8 cellular contexts compared by ENCODE assay signal in genomic region chr1:32981003-32981909, GRCh38. TPM values are rescaled to one million over a fixed set of nuclear protein-coding genes. Genes with fewer than 3 reads are reported as not detected.
DNase-seq lines count a peak whose midpoint lies in the region; ATAC-seq, FAIRE-seq and TF ChIP-seq lines count a peak whose summit lies in the region.

No MANE protein-coding gene starts in this region.

- peak overlapping the region; percentile 3 for H3K4me2 ChIP-seq in parathyroid adenoma (ENCODE audit: low read length)

- H3K4me1 Mint-ChIP-seq in activated CD4-positive, alpha-beta memory T cell treated with anti-CD3 and anti-CD28 coated beads, Interleukin-2, amount 10 ng/mL, durations not matched to agents 7 days and 5 days = peaks cover 67% of the 10 kb centered on the region

- H3K9me3 ChIP-seq in parathyroid adenoma (ENCODE audit: control insufficient read depth, low read length) = no peaks in the 10 kb centered on the region
- H3K9me3 ChIP-seq in uterus = no peaks in the 10 kb centered on the region

- no peaks in the 10 kb centered on the region for H3K9me3 Mint-ChIP-seq in activated CD4-positive, alpha-beta memory T cell treated with anti-CD3 and anti-CD28 coated beads, Interleukin-2, amount 10 ng/mL, durations not matched to agents 7 days and 5 days

- H2AFZ ChIP-seq in parathyroid adenoma = no peak overlapping the region

- TF ChIP-seq POLR2A in GM12891 (IDR thresholded peaks at IDR 0.05; ENCODE audit: low read depth, low read length) (peak; percentile 77), erythroblast (IDR thresholded peaks at IDR 0.05; ENCODE audit: low read length) (peak; percentile 22), uterus (IDR thresholded peaks at IDR 0.05) (peak in 1 of 2 donors; percentile 23)

- CTCF ChIA-PET in activated CD4-positive, alpha-beta memory T cell treated with anti-CD3 and anti-CD28 coated beads, Interleukin-2, amount 10 ng/mL, durations not matched to agents 7 days and 5 days (lab: Charles Lee) = interaction anchor here (0.7 to 1.5 kb wide), 9 partner anchors 8 to 146 kb away, joined by 3 to 10 read pairs (median 5); partner anchors contain the start of gene RNF19B

- H3K36me3 Mint-ChIP-seq in activated CD4-positive, alpha-beta memory T cell treated with anti-CD3 and anti-CD28 coated beads, Interleukin-2, amount 10 ng/mL, durations not matched to agents 7 days and 5 days (ENCODE audit: low read depth) = peaks cover 3% of the 10 kb centered on the region

- intact Hi-C loops in uterus (cut with DNase I; ENCODE audit: low total_unique reads) = no loop called here

- H3K79me2 ChIP-seq in parathyroid adenoma = no peaks in the 10 kb centered on the region

- no peak overlapping the region for H3K9ac ChIP-seq in parathyroid adenoma

- peak overlapping the region; percentile 51 for H3K27ac ChIP-seq in parathyroid adenoma
- H3K27ac ChIP-seq in uterus = peak overlapping the region; percentile 38 to 65

- ATAC-seq in HG02571 (IDR thresholded peaks at IDR 0.05; ENCODE audit: unreplicated experiment) = peak; percentile 87

- FAIRE-seq in GM12891 (lab: Jason Lieb, UNC) = peak; percentile 91

- H3K4me3 Mint-ChIP-seq in activated CD4-positive, alpha-beta memory T cell treated with anti-CD3 and anti-CD28 coated beads, Interleukin-2, amount 10 ng/mL, durations not matched to agents 7 days and 5 days = peak overlapping the region; percentile 56

- H3K36me3 ChIP-seq in parathyroid adenoma (ENCODE audit: control insufficient read depth, insufficient read depth, low read length) (no peaks in the 10 kb centered on the region), uterus (no peaks in the 10 kb centered on the region)

- POLR2A ChIA-PET in activated CD4-positive, alpha-beta memory T cell treated with anti-CD3 and anti-CD28 coated beads, Interleukin-2, amount 10 ng/mL, durations not matched to agents 7 days and 5 days (lab: Charles Lee) = interaction anchor here (0.6 to 2.8 kb wide), 16 partner anchors 8 to 164 kb away, joined by 3 to 46 read pairs (median 6); partner anchors contain the start of genes RNF19B and S100PBP

- peak overlapping the region; percentile 6 for H3K4me3 ChIP-seq in parathyroid adenoma (ENCODE audit: low read depth, low read length)
- H3K4me3 ChIP-seq in uterus = no peak overlapping the region

- TF ChIP-seq CTCF in parathyroid adenoma (IDR thresholded peaks at IDR 0.05) = no peak
- TF ChIP-seq CTCF in uterus (IDR thresholded peaks at IDR 0.05) = no peak

- no peaks in the 10 kb centered on the region for H3K27me3 Mint-ChIP-seq in activated CD4-positive, alpha-beta memory T cell treated with anti-CD3 and anti-CD28 coated beads, Interleukin-2, amount 10 ng/mL, durations not matched to agents 7 days and 5 days

- DNase-seq in GM12891 (ENCODE audit: insufficient read length, low spot score) (peak; percentile 63), MV-4-11 (lab: John Stamatoyannopoulos, UW) (peak; percentile 99), erythroblast (lab: John Stamatoyannopoulos, UW) (no peak), uterus (peak in 1 of 2 donors; percentile 37), GOT3 (lab: John Stamatoyannopoulos, UW) (no peak)
- DNase-seq in activated CD4-positive, alpha-beta memory T cell treated with anti-CD3 and anti-CD28 coated beads, Interleukin-2, amount 10 ng/mL, durations not matched to agents 7 days and 5 days = peak; percentile 73

- H3K27me3 ChIP-seq in parathyroid adenoma (ENCODE audit: control insufficient read depth, insufficient read depth, low read length) = no peaks in the 10 kb centered on the region
- no peaks in the 10 kb centered on the region for H3K27me3 ChIP-seq in uterus

- H3K4me1 ChIP-seq in parathyroid adenoma (no peaks in the 10 kb centered on the region), uterus (no peaks in the 10 kb centered on the region)

- peak overlapping the region; percentile 87 for H3K27ac Mint-ChIP-seq in activated CD4-positive, alpha-beta memory T cell treated with anti-CD3 and anti-CD28 coated beads, Interleukin-2, amount 10 ng/mL, durations not matched to agents 7 days and 5 days

TF ChIP-seq in GM12891, 5 proteins besides CTCF, POLR2A, EP300 and RAD21:
- TF ChIP-seq POU2F2 (IDR thresholded peaks at IDR 0.05; ENCODE audit: low read depth, low read length) (0 out of 2 replicates have a peak, but pooled peaks have one; percentile 66), SPI1 (IDR thresholded peaks at IDR 0.05; ENCODE audit: low read depth, low read length) (peak; percentile 100), PAX5 (IDR thresholded peaks at IDR 0.05; ENCODE audit: insufficient read depth, low read length, severe bottlenecking) (no peak), POLR2AphosphoS5 (IDR thresholded peaks at IDR 0.05; ENCODE audit: low read depth, low read length) (peak; percentile 58), TAF1 (IDR thresholded peaks at IDR 0.05; ENCODE audit: low read depth, low read length) (peak; percentile 71)

RNA-seq across cellular contexts. Expression of gene RNF19B, which starts 16.6 kb away (rescaled TPM):
- polyA plus RNA-seq in GM12891 (2012; ENCODE audit: low read depth, missing spikeins) = 19.3 TPM
- 10 to 100 TPM; 42.9 to 46.9 TPM for total RNA-seq in activated CD4-positive, alpha-beta memory T cell treated with anti-CD3 and anti-CD28 coated beads, Interleukin-2, amount 10 ng/mL, durations not matched to agents 7 days and 5 days
- 10 to 100 TPM; 13.2 to 23.4 (median 17.4) TPM for total RNA-seq in uterus

RNA-seq across cellular contexts. Expression of gene AK2, which starts 55.4 kb away (rescaled TPM):
- 196 TPM for polyA plus RNA-seq in GM12891 (2012; ENCODE audit: low read depth, missing spikeins)
- 100 to 1,000 TPM; 189 to 192 TPM for total RNA-seq in activated CD4-positive, alpha-beta memory T cell treated with anti-CD3 and anti-CD28 coated beads, Interleukin-2, amount 10 ng/mL, durations not matched to agents 7 days and 5 days
- total RNA-seq in uterus = 100 to 1,000 TPM in 2 of 4 donors, 10 to 100 TPM in 2; 47.6 to 126 (median 89.2) TPM

Comparison
In these comparisons a context has a peak if more than half of its experiments do, and no peak if none do; other contexts are left out.
1. DNase-seq: peak in GM12891 (single experiment), MV-4-11 (single experiment) and activated CD4-positive, alpha-beta memory T cell treated with anti-CD3 and anti-CD28 coated beads, Interleukin-2, amount 10 ng/mL, durations not matched to agents 7 days and 5 days (single experiment); none in erythroblast (0 of 2) and GOT3 (single experiment).